In the genomic region with DNA sequence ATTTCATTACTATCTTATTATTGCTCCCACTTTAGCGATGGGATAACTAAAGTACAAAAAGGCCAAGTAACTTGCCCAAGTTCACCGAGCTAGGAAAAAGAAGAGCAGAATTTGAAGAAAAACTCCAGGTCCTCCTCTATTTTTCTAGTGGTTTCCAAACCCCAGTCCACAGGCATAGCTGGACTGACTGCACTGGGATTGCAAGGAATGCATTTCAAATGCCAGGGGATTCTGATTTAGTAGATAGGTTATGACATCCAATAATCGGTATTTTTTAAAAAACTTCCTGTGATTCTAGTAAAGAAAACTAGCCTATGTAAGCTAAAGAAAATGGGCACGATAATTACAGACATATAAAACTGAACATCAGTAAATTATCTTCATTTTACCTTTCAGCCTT, we compare ENCODE assay signal across 2 cellular contexts.
TF ChIP-seq lines count a peak whose summit lies in the region.

No MANE protein-coding gene starts in this region.

TF ChIP-seq in HCT116, 20 proteins besides CTCF, POLR2A, EP300 and RAD21:
- TF ChIP-seq ZNF274 (IDR thresholded peaks at IDR 0.05; ENCODE audit: low read depth, low read length) (no peak), TCF7L2 (IDR thresholded peaks at IDR 0.05; ENCODE audit: borderline replicate concordance, extremely low read depth, insufficient read depth, insufficient read length) (no peak), SP1 (IDR thresholded peaks at IDR 0.05; ENCODE audit: low read depth) (no peak), EGR1 (IDR thresholded peaks at IDR 0.05; ENCODE audit: low read depth) (no peak), EZH2 (IDR thresholded peaks at IDR 0.05) (no peak)
- TF ChIP-seq, protein P1, sequence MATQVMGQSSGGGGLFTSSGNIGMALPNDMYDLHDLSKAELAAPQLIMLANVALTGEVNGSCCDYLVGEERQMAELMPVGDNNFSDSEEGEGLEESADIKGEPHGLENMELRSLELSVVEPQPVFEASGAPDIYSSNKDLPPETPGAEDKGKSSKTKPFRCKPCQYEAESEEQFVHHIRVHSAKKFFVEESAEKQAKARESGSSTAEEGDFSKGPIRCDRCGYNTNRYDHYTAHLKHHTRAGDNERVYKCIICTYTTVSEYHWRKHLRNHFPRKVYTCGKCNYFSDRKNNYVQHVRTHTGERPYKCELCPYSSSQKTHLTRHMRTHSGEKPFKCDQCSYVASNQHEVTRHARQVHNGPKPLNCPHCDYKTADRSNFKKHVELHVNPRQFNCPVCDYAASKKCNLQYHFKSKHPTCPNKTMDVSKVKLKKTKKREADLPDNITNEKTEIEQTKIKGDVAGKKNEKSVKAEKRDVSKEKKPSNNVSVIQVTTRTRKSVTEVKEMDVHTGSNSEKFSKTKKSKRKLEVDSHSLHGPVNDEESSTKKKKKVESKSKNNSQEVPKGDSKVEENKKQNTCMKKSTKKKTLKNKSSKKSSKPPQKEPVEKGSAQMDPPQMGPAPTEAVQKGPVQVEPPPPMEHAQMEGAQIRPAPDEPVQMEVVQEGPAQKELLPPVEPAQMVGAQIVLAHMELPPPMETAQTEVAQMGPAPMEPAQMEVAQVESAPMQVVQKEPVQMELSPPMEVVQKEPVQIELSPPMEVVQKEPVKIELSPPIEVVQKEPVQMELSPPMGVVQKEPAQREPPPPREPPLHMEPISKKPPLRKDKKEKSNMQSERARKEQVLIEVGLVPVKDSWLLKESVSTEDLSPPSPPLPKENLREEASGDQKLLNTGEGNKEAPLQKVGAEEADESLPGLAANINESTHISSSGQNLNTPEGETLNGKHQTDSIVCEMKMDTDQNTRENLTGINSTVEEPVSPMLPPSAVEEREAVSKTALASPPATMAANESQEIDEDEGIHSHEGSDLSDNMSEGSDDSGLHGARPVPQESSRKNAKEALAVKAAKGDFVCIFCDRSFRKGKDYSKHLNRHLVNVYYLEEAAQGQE (IDR thresholded peaks at IDR 0.05; ENCODE audit: low read depth) = no peak

TF ChIP-seq in K562, 482 proteins besides CTCF, POLR2A, EP300 and RAD21:
- TF ChIP-seq, protein P2, sequence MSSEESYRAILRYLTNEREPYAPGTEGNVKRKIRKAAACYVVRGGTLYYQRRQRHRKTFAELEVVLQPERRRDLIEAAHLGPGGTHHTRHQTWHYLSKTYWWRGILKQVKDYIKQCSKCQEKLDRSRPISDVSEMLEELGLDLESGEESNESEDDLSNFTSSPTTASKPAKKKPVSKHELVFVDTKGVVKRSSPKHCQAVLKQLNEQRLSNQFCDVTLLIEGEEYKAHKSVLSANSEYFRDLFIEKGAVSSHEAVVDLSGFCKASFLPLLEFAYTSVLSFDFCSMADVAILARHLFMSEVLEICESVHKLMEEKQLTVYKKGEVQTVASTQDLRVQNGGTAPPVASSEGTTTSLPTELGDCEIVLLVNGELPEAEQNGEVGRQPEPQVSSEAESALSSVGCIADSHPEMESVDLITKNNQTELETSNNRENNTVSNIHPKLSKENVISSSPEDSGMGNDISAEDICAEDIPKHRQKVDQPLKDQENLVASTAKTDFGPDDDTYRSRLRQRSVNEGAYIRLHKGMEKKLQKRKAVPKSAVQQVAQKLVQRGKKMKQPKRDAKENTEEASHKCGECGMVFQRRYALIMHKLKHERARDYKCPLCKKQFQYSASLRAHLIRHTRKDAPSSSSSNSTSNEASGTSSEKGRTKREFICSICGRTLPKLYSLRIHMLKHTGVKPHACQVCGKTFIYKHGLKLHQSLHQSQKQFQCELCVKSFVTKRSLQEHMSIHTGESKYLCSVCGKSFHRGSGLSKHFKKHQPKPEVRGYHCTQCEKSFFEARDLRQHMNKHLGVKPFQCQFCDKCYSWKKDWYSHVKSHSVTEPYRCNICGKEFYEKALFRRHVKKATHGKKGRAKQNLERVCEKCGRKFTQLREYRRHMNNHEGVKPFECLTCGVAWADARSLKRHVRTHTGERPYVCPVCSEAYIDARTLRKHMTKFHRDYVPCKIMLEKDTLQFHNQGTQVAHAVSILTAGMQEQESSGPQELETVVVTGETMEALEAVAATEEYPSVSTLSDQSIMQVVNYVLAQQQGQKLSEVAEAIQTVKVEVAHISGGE (CRISPR knock-in tag; IDR thresholded peaks at IDR 0.05) = no peak
- TF ChIP-seq CTCFL (IDR thresholded peaks at IDR 0.05; ENCODE audit: borderline replicate concordance, insufficient read depth, low read depth, low read length, poor library complexity, severe bottlenecking) (no peak), USF1 (CRISPR knock-in tag; IDR thresholded peaks at IDR 0.05) (no peak), KAT2B (IDR thresholded peaks at IDR 0.05; ENCODE audit: low read depth, low read length) (no peak), PURB (CRISPR knock-in tag; IDR thresholded peaks at IDR 0.05; ENCODE audit: low read depth) (no peak), ZFP1 (CRISPR knock-in tag; IDR thresholded peaks at IDR 0.05) (no peak), RBM39 (optimal IDR thresholded peaks at IDR 0.05; ENCODE audit: low read depth, low read length) (no peak), ZBTB5 (IDR thresholded peaks at IDR 0.05) (no peak), ZNF239 (CRISPR knock-in tag; IDR thresholded peaks at IDR 0.05) (no peak), HMG20A (CRISPR knock-in tag; conservative IDR thresholded peaks at IDR 0.05) (no peak)
- TF ChIP-seq, protein P3, sequence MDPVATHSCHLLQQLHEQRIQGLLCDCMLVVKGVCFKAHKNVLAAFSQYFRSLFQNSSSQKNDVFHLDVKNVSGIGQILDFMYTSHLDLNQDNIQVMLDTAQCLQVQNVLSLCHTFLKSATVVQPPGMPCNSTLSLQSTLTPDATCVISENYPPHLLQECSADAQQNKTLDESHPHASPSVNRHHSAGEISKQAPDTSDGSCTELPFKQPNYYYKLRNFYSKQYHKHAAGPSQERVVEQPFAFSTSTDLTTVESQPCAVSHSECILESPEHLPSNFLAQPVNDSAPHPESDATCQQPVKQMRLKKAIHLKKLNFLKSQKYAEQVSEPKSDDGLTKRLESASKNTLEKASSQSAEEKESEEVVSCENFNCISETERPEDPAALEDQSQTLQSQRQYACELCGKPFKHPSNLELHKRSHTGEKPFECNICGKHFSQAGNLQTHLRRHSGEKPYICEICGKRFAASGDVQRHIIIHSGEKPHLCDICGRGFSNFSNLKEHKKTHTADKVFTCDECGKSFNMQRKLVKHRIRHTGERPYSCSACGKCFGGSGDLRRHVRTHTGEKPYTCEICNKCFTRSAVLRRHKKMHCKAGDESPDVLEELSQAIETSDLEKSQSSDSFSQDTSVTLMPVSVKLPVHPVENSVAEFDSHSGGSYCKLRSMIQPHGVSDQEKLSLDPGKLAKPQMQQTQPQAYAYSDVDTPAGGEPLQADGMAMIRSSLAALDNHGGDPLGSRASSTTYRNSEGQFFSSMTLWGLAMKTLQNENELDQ (CRISPR knock-in tag; IDR thresholded peaks at IDR 0.05; ENCODE audit: borderline replicate concordance) = no peak
